Comparison of ENCODE assay signal across 1 cellular context in genomic region chr3:41320953-41321641, GRCh38.
TF ChIP-seq lines count a peak whose summit lies in the region.

No MANE protein-coding gene starts in this region.

TF ChIP-seq in H1, 55 proteins besides CTCF, POLR2A, EP300 and RAD21 (continued from another document):
- TF ChIP-seq, protein P1, sequence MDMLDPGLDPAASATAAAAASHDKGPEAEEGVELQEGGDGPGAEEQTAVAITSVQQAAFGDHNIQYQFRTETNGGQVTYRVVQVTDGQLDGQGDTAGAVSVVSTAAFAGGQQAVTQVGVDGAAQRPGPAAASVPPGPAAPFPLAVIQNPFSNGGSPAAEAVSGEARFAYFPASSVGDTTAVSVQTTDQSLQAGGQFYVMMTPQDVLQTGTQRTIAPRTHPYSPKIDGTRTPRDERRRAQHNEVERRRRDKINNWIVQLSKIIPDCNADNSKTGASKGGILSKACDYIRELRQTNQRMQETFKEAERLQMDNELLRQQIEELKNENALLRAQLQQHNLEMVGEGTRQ (IDR thresholded peaks at IDR 0.05; ENCODE audit: low read length) = peak; percentile 57
- TF ChIP-seq SP4 (IDR thresholded peaks at IDR 0.05; ENCODE audit: low read length) (no peak), TEAD4 (IDR thresholded peaks at IDR 0.05; ENCODE audit: low read depth, low read length) (0 out of 2 replicates have a peak, but pooled peaks have one; percentile 42), FOSL1 (IDR thresholded peaks at IDR 0.05; ENCODE audit: insufficient read depth, low read depth, low read length) (no peak), RNF2 (IDR thresholded peaks at IDR 0.05; ENCODE audit: borderline replicate concordance, low read depth, low read length, missing control alignments, poor library complexity, severe bottlenecking) (no peak), SIX5 (IDR thresholded peaks at IDR 0.05; ENCODE audit: low read depth, low read length) (no peak)
- TF ChIP-seq, protein P2, sequence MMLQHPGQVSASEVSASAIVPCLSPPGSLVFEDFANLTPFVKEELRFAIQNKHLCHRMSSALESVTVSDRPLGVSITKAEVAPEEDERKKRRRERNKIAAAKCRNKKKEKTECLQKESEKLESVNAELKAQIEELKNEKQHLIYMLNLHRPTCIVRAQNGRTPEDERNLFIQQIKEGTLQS (IDR thresholded peaks at IDR 0.05; ENCODE audit: insufficient read depth, low read depth, low read length) = no peak
TF ChIP-seq in H1: peak in this region for 2.
